1 cellular context compared by ENCODE assay signal in the genomic region with DNA sequence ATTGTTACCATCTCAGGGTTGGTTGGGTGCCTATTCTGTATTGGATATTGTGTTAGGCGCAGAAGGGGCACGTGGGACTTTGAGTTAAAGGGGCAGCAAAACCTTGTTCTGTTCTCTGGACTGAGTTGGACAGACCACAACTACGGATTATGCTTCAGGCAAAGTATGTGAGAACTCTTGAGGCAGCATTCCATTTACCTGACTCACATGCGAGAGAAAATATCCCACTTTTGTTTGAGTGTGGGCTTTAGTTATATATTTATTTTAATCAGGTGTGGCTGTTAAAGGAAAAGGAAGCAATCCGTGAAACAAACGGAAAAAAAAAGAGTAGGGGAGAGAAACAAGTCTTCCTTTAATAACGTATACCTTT.
TF ChIP-seq lines count a peak whose summit lies in the region.

No MANE protein-coding gene starts in this region.

TF ChIP-seq in H1, 55 proteins besides CTCF, POLR2A, EP300 and RAD21:
- TF ChIP-seq, protein P1, sequence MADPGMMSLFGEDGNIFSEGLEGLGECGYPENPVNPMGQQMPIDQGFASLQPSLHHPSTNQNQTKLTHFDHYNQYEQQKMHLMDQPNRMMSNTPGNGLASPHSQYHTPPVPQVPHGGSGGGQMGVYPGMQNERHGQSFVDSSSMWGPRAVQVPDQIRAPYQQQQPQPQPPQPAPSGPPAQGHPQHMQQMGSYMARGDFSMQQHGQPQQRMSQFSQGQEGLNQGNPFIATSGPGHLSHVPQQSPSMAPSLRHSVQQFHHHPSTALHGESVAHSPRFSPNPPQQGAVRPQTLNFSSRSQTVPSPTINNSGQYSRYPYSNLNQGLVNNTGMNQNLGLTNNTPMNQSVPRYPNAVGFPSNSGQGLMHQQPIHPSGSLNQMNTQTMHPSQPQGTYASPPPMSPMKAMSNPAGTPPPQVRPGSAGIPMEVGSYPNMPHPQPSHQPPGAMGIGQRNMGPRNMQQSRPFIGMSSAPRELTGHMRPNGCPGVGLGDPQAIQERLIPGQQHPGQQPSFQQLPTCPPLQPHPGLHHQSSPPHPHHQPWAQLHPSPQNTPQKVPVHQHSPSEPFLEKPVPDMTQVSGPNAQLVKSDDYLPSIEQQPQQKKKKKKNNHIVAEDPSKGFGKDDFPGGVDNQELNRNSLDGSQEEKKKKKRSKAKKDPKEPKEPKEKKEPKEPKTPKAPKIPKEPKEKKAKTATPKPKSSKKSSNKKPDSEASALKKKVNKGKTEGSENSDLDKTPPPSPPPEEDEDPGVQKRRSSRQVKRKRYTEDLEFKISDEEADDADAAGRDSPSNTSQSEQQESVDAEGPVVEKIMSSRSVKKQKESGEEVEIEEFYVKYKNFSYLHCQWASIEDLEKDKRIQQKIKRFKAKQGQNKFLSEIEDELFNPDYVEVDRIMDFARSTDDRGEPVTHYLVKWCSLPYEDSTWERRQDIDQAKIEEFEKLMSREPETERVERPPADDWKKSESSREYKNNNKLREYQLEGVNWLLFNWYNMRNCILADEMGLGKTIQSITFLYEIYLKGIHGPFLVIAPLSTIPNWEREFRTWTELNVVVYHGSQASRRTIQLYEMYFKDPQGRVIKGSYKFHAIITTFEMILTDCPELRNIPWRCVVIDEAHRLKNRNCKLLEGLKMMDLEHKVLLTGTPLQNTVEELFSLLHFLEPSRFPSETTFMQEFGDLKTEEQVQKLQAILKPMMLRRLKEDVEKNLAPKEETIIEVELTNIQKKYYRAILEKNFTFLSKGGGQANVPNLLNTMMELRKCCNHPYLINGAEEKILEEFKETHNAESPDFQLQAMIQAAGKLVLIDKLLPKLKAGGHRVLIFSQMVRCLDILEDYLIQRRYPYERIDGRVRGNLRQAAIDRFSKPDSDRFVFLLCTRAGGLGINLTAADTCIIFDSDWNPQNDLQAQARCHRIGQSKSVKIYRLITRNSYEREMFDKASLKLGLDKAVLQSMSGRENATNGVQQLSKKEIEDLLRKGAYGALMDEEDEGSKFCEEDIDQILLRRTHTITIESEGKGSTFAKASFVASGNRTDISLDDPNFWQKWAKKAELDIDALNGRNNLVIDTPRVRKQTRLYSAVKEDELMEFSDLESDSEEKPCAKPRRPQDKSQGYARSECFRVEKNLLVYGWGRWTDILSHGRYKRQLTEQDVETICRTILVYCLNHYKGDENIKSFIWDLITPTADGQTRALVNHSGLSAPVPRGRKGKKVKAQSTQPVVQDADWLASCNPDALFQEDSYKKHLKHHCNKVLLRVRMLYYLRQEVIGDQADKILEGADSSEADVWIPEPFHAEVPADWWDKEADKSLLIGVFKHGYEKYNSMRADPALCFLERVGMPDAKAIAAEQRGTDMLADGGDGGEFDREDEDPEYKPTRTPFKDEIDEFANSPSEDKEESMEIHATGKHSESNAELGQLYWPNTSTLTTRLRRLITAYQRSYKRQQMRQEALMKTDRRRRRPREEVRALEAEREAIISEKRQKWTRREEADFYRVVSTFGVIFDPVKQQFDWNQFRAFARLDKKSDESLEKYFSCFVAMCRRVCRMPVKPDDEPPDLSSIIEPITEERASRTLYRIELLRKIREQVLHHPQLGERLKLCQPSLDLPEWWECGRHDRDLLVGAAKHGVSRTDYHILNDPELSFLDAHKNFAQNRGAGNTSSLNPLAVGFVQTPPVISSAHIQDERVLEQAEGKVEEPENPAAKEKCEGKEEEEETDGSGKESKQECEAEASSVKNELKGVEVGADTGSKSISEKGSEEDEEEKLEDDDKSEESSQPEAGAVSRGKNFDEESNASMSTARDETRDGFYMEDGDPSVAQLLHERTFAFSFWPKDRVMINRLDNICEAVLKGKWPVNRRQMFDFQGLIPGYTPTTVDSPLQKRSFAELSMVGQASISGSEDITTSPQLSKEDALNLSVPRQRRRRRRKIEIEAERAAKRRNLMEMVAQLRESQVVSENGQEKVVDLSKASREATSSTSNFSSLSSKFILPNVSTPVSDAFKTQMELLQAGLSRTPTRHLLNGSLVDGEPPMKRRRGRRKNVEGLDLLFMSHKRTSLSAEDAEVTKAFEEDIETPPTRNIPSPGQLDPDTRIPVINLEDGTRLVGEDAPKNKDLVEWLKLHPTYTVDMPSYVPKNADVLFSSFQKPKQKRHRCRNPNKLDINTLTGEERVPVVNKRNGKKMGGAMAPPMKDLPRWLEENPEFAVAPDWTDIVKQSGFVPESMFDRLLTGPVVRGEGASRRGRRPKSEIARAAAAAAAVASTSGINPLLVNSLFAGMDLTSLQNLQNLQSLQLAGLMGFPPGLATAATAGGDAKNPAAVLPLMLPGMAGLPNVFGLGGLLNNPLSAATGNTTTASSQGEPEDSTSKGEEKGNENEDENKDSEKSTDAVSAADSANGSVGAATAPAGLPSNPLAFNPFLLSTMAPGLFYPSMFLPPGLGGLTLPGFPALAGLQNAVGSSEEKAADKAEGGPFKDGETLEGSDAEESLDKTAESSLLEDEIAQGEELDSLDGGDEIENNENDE (IDR thresholded peaks at IDR 0.05; ENCODE audit: insufficient replicate concordance, low read length) = no peak
- TF ChIP-seq JUND (IDR thresholded peaks at IDR 0.05; ENCODE audit: low read length) = peak; percentile 59; the same call in 1 of the 2 replicates
- TF ChIP-seq RFX5 (IDR thresholded peaks at IDR 0.05; ENCODE audit: borderline replicate concordance, low read depth, low read length) = no peak
